In the genomic region with DNA sequence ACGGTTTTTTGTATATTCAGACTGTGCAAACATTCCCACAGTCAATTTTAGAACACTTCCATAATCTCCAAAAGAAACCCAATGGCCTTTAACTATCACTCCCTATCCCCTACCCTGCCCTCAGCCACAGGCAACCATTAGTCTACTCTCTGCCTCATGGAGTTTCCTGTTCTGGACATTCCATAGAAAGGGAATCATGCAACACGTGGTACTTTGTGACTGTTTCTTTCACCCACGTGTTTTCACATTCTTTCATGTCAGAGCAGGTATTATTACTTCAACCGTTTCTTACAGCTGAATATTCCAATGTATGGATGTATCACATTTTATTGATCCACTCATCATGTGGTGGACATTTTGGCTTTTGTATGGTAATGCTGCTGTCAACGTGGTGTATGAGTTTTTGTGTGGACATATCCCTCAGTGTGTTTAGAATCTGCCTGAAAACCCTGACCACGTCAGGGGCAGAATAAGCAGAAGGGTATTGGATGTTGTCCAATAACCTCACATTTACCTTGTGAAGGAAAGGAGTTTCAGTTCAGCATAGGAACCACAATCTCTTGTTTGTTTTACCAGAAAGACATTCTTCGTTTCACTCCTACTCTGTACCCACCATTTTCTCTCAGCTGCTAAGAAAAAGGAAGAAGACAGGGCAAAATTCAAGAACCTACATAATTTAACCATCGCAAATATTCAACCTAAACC, we compare ENCODE assay signal across 11 cellular contexts.
A peak's percentile ranks its signal among the peaks of the same experiment; 100 is the strongest.
DNase-seq lines count a peak whose midpoint lies in the region; ATAC-seq, FAIRE-seq and TF ChIP-seq lines count a peak whose summit lies in the region.
"Had no signal": no experiment of that assay in that cellular context is flagged by ENCODE, and none has a peak within 500 bp of the region (broad histone marks: within the 10 kb centered on the region; RNA-seq: fewer than 3 reads in every experiment).

No MANE protein-coding gene starts in this region.

- DNase-seq in GM12892 (ENCODE audit: insufficient read length) (no peak), foreskin keratinocyte (peak; percentile 75 to 90), T-helper 1 cell (no peak)
- DNase-seq: effector memory CD8-positive, alpha-beta T cell; hippocampal formation; KBM-7 had no signal

- peak; percentile 69 for FAIRE-seq in GM12892 (lab: Jason Lieb, UNC)

- no peak for TF ChIP-seq POLR2A in GM12892 (IDR thresholded peaks at IDR 0.05; ENCODE audit: low read depth, low read length)

- peaks cover 21% of the 10 kb centered on the region for H3K4me1 ChIP-seq in foreskin keratinocyte

- no peak for TF ChIP-seq CTCF in foreskin keratinocyte (conservative IDR thresholded peaks at IDR 0.05)

- peak; percentile 67 for ATAC-seq in GM21423 (IDR thresholded peaks at IDR 0.05; ENCODE audit: unreplicated experiment)
- ATAC-seq in HG03565 (IDR thresholded peaks at IDR 0.05; ENCODE audit: unreplicated experiment), result peak; percentile 78
- ATAC-seq in foreskin keratinocyte, result peak; percentile 87
- no peak for ATAC-seq in HG02763 (IDR thresholded peaks at IDR 0.05; ENCODE audit: unreplicated experiment)
- ATAC-seq in HG03571 (IDR thresholded peaks at IDR 0.05; ENCODE audit: unreplicated experiment), result no peak
- ATAC-seq in HG02970 (IDR thresholded peaks at IDR 0.05; ENCODE audit: low FRiP score, unreplicated experiment), result no peak
- ATAC-seq: effector memory CD8-positive, alpha-beta T cell had no signal

- H3K27me3 ChIP-seq in foreskin keratinocyte, result no peaks in the 10 kb centered on the region

- H3K27ac ChIP-seq in foreskin keratinocyte, result peak overlapping the region; percentile 56

Comparison
In these comparisons a context has a peak if more than half of its experiments do, and no peak if none do; other contexts are left out.
1. DNase-seq: peak in foreskin keratinocyte (2 of 2); none in GM12892 (single experiment) and T-helper 1 cell (0 of 5).
2. ATAC-seq: peak in GM21423 (single experiment), HG03565 (single experiment) and foreskin keratinocyte (single experiment); none in HG02763 (single experiment), HG03571 (single experiment) and HG02970 (single experiment).